Comparison of ENCODE assay signal across 8 cellular contexts in genomic region chrX:10173331-10173900, GRCh38. TPM values are rescaled to one million over a fixed set of nuclear protein-coding genes. Genes with fewer than 3 reads are reported as not detected.
A peak's percentile ranks its signal among the peaks of the same experiment; 100 is the strongest.
DNase-seq lines count a peak whose midpoint lies in the region; ATAC-seq and TF ChIP-seq lines count a peak whose summit lies in the region.

No MANE protein-coding gene starts in this region.

- H3K27me3 Mint-ChIP-seq in CD4-positive, alpha-beta T cell, result peaks cover 25% of the 10 kb centered on the region

- TF ChIP-seq CTCF in CD4-positive, alpha-beta T cell (IDR thresholded peaks at IDR 0.05), result no peak

- ATAC-seq in CD4-positive, alpha-beta T cell (ENCODE audit: poor library complexity), result no peak
- no peak for ATAC-seq in HG02852 (IDR thresholded peaks at IDR 0.05; ENCODE audit: unreplicated experiment)

- H3K4me1 Mint-ChIP-seq in CD4-positive, alpha-beta T cell (ENCODE audit: low read depth), result no peaks in the 10 kb centered on the region

- intact Hi-C loops in CD4-positive, alpha-beta T cell (cut with DNase I, micrococcal nuclease), result no loop called here

- POLR2A ChIA-PET in CD4-positive, alpha-beta T cell (lab: Charles Lee), result no interaction called here

- no peaks in the 10 kb centered on the region for H3K36me3 Mint-ChIP-seq in CD4-positive, alpha-beta T cell (ENCODE audit: low read depth)

- H3K36me3 ChIP-seq in HUES48 (ENCODE audit: control insufficient read depth, insufficient read depth, low read length), result no peaks in the 10 kb centered on the region

- peaks cover 25% of the 10 kb centered on the region for H3K4me1 ChIP-seq in HUES48 (ENCODE audit: control insufficient read depth, insufficient read depth, low read length)

- no peak overlapping the region for H3K27ac Mint-ChIP-seq in CD4-positive, alpha-beta T cell

- peak overlapping the region; percentile 44 for H3K4me3 ChIP-seq in HUES48 (ENCODE audit: low read depth, low read length)

- CTCF ChIA-PET in CD4-positive, alpha-beta T cell (lab: Charles Lee), result no interaction called here

- H3K9me3 Mint-ChIP-seq in CD4-positive, alpha-beta T cell, result no peaks in the 10 kb centered on the region

- no peak overlapping the region for H3K4me3 Mint-ChIP-seq in CD4-positive, alpha-beta T cell

- peak overlapping the region; percentile 73 for H3K9ac ChIP-seq in HUES48 (ENCODE audit: low read depth, low read length)

- no peaks in the 10 kb centered on the region for H3K27me3 ChIP-seq in HUES48 (ENCODE audit: control insufficient read depth, insufficient read depth, low read length)
- H3K27me3 ChIP-seq in CD4-positive, alpha-beta T cell (ENCODE audit: control insufficient read depth, insufficient read depth, low read length), result peaks cover 9% of the 10 kb centered on the region

- H3K27ac ChIP-seq in HUES48 (ENCODE audit: low read depth, low read length) (peak overlapping the region; percentile 91), substantia nigra (ENCODE audit: low read depth, low read length, poor library complexity, severe bottlenecking) (peak overlapping the region; percentile 42)
- no peak overlapping the region for H3K27ac ChIP-seq in CD4-positive, alpha-beta T cell (ENCODE audit: low read depth, low read length)

- no peaks in the 10 kb centered on the region for H3K9me3 ChIP-seq in HUES48 (ENCODE audit: control insufficient read depth, insufficient read depth, low read length)
- no peaks in the 10 kb centered on the region for H3K9me3 ChIP-seq in CD4-positive, alpha-beta T cell (ENCODE audit: control insufficient read depth, low read length)

- DNase-seq in astrocyte of the hippocampus (ENCODE audit: low read depth, low spot score) (peak; percentile 78), iPS-NIHi11 (ENCODE audit: low spot score) (peak; percentile 77), substantia nigra (lab: John Stamatoyannopoulos, UW) (peak in 37 of 49 donors; percentile 1 to 82 (median 19)), midbrain (lab: John Stamatoyannopoulos, UW) (no peak), T-helper 1 cell (no peak)
- DNase-seq in CD4-positive, alpha-beta T cell, result no peak

RNA-seq across cellular contexts. Expression of gene CLCN4, which starts 16.6 kb away (rescaled TPM):
- total RNA-seq in CD4-positive, alpha-beta T cell, result not detected

Comparison
In these comparisons a context has a peak if more than half of its experiments do, and no peak if none do; other contexts are left out.
1. DNase-seq: peak in astrocyte of the hippocampus (single experiment), iPS-NIHi11 (single experiment) and substantia nigra (37 of 49); none in midbrain (single experiment), CD4-positive, alpha-beta T cell (0 of 10) and T-helper 1 cell (0 of 5).